Comparison of ENCODE assay signal across 1 cellular context in genomic region chr4:108359130-108359709, GRCh38.
TF ChIP-seq lines count a peak whose summit lies in the region.

No MANE protein-coding gene starts in this region.

TF ChIP-seq in HepG2, 621 proteins besides CTCF, POLR2A, EP300 and RAD21 (continued from another document):
- TF ChIP-seq PBX2 (CRISPR knock-in tag; IDR thresholded peaks at IDR 0.05) (no peak), ISX (CRISPR knock-in tag; conservative IDR thresholded peaks at IDR 0.05) (no peak), GZF1 (CRISPR knock-in tag; IDR thresholded peaks at IDR 0.05) (no peak)
